In the genomic region with DNA sequence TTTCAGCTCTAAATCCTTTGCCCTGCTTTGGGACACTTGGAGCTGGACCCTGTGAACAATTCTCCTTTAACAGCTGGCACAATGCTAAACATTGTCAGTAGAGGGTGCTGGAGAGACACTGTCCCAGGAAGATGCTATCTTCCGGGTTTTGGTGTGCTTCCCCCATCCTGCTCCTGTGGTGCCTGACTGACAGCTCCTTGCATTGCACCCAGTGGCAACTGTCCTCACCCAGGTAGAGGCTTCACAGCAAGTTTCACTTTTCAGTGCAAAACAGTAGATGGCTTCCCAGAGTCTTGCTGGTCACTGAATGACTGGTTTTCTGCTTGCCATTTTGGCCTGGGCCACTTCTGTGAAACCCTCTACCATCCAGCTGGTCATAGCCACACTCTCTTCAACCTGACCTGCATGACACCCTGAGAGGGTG, we compare ENCODE assay signal across 8 cellular contexts.
A peak's percentile ranks its signal among the peaks of the same experiment; 100 is the strongest.
DNase-seq lines count a peak whose midpoint lies in the region; ATAC-seq and TF ChIP-seq lines count a peak whose summit lies in the region.

No MANE protein-coding gene starts in this region.

- H3K4me3 ChIP-seq in H7 (ENCODE audit: insufficient read depth, low read depth, low read length) (no peak overlapping the region), SU-DHL-6 (ENCODE audit: insufficient read depth, low read length, poor library complexity, severe bottlenecking) (no peak overlapping the region), right cardiac atrium (ENCODE audit: low read length) (no peak overlapping the region)

- H3K4me2 ChIP-seq in SU-DHL-6 (ENCODE audit: low read depth, low read length, poor library complexity, severe bottlenecking), result no peak overlapping the region

- no peaks in the 10 kb centered on the region for H3F3A ChIP-seq in SU-DHL-6 (ENCODE audit: insufficient read depth)

- in situ Hi-C loops in KBM-7 (cut with MboI; ENCODE audit: low pct_unique_long_range_greater_than_20kb, low sequenced_read_pairs), result no loop called here

- ATAC-seq in right cardiac atrium (peak; percentile 54 to 55), sciatic nerve (no peak)

- no peaks in the 10 kb centered on the region for H3K9me2 ChIP-seq in SU-DHL-6 (replicated peaks; ENCODE audit: insufficient read depth, low read length)

- no peaks in the 10 kb centered on the region for H3K79me2 ChIP-seq in SU-DHL-6 (ENCODE audit: insufficient read depth, low read length)

- H3K9ac ChIP-seq in SU-DHL-6 (ENCODE audit: low read length), result no peak overlapping the region

- no peaks in the 10 kb centered on the region for H3K4me1 ChIP-seq in right cardiac atrium (ENCODE audit: control insufficient read depth, insufficient read depth, low read length)

- H4K20me1 ChIP-seq in SU-DHL-6 (ENCODE audit: low read depth, low read length), result no peaks in the 10 kb centered on the region

- peak overlapping the region; percentile 69 for H2AFZ ChIP-seq in SU-DHL-6 (ENCODE audit: low read depth, low read length, severe bottlenecking)

- 2% methylated on average over 1 of the region's 1 CpG for WGBS in right cardiac atrium

- H3K36me3 ChIP-seq in H7 (replicated peaks; ENCODE audit: control insufficient read depth, insufficient read depth, low read length), result no peaks in the 10 kb centered on the region
- H3K36me3 ChIP-seq in SU-DHL-6 (ENCODE audit: low read length), result no peaks in the 10 kb centered on the region

- H3K27ac ChIP-seq in SU-DHL-6 (ENCODE audit: low read depth, low read length), result no peak overlapping the region
- H3K27ac ChIP-seq in right cardiac atrium (ENCODE audit: low read length), result no peak overlapping the region

- TF ChIP-seq CTCF in GM12873 (IDR thresholded peaks at IDR 0.05; ENCODE audit: insufficient read depth, low read depth, low read length, missing control alignments), result peak; percentile 82
- TF ChIP-seq CTCF in SU-DHL-6 (IDR thresholded peaks at IDR 0.05; ENCODE audit: insufficient read depth, low read length, poor library complexity, severe bottlenecking), result peak; percentile 83

- no peaks in the 10 kb centered on the region for H3K27me3 ChIP-seq in H7 (ENCODE audit: control insufficient read depth, insufficient read depth, low read length)
- no peaks in the 10 kb centered on the region for H3K27me3 ChIP-seq in SU-DHL-6 (ENCODE audit: low read length)
- no peaks in the 10 kb centered on the region for H3K27me3 ChIP-seq in right cardiac atrium (ENCODE audit: control insufficient read depth, insufficient read depth)

- DNase-seq in A172 (ENCODE audit: low spot score) (peak; percentile 67), H7 (peak; percentile 52), KBM-7 (peak; percentile 66), right cardiac atrium (peak in 1 of 3 donors; percentile 23), sciatic nerve (ENCODE audit: low spot score) (no peak)
- DNase-seq in stimulated activated CD4-positive, alpha-beta T cell treated with anti-CD3 and anti-CD28 coated beads, Interleukin-12 subunit alpha, Interleukin-12 subunit beta, amount 100 ng/mL, for 4 hours, result no peak

- intact Hi-C loops in right cardiac atrium (cut with DNase I), result no loop called here
- intact Hi-C loops in sciatic nerve (cut with DNase I), result no loop called here

- H3K9me3 ChIP-seq in SU-DHL-6 (ENCODE audit: insufficient read depth, low read length) (no peaks in the 10 kb centered on the region), right cardiac atrium (ENCODE audit: control insufficient read depth, low read length) (no peaks in the 10 kb centered on the region)

Comparison
In these comparisons a context has a peak if more than half of its experiments do, and no peak if none do; other contexts are left out.
1. DNase-seq: peak in A172 (single experiment), H7 (single experiment) and KBM-7 (single experiment); none in sciatic nerve (single experiment) and stimulated activated CD4-positive, alpha-beta T cell treated with anti-CD3 and anti-CD28 coated beads, Interleukin-12 subunit alpha, Interleukin-12 subunit beta, amount 100 ng/mL, for 4 hours (single experiment).